9 cellular contexts compared by ENCODE assay signal in genomic region chr16:80540516-80541305, GRCh38.
DNase-seq lines count a peak whose midpoint lies in the region; ATAC-seq lines count a peak whose summit lies in the region.
"Had no signal": no experiment of that assay in that cellular context is flagged by ENCODE, and none has a peak within 500 bp of the region (broad histone marks: within the 10 kb centered on the region; RNA-seq: fewer than 3 reads in every experiment).

Gene DYNLRB2, plus strand, starts transcription at chr16:80540993. Its CDS starts 84 bp downstream, at chr16:80541077.

- peaks cover 2% of the 10 kb centered on the region for H3K9me3 Mint-ChIP-seq in memory B cell

- DNase-seq in AG08396 (ENCODE audit: low spot score) (peak; percentile 95), NCI-H526 (lab: John Stamatoyannopoulos, UW) (peak; percentile 76 to 90), memory B cell (ENCODE audit: low spot score in 2 of 2) (peak; percentile 84 to 91)
- peak; percentile 64 for DNase-seq in activated CD8-positive, alpha-beta memory T cell treated with anti-CD3 and anti-CD28 coated beads, Interleukin-2, amount 50 U/mL, for 1 hour (ENCODE audit: extremely low read depth)
- peak; percentile 80 to 86 (median 82) for DNase-seq in stimulated activated CD4-positive, alpha-beta T cell treated with anti-CD3 and anti-CD28 coated beads, TNF-alpha, amount 100 ng/mL, for 48 hours (ENCODE audit: low read depth in 3 of 3)

- H3K9me3 ChIP-seq in endocrine pancreas (ENCODE audit: control insufficient read depth, low read length) = no peaks in the 10 kb centered on the region

- H3K4me3 ChIP-seq in endocrine pancreas (ENCODE audit: control insufficient read depth, insufficient read depth, low read length) = peak within 1 kb of the TSS; percentile 44

- H3K4me3 Mint-ChIP-seq in memory B cell = peak within 1 kb of the TSS; percentile 93

- no peaks in the 10 kb centered on the region for H3K36me3 ChIP-seq in endocrine pancreas (ENCODE audit: control insufficient read depth, insufficient read depth, low read length)

- no peaks in the 10 kb centered on the region for H3K27me3 ChIP-seq in endocrine pancreas (ENCODE audit: control insufficient read depth, insufficient read depth, low read length)

- H3K36me3 Mint-ChIP-seq in memory B cell = no peaks in the 10 kb centered on the region

- peaks cover 4% of the 10 kb centered on the region for H3K27me3 Mint-ChIP-seq in memory B cell

- no peaks in the 10 kb centered on the region for H3K4me1 ChIP-seq in endocrine pancreas (ENCODE audit: control insufficient read depth, insufficient read depth, low read length)

- ATAC-seq in GM19025 (IDR thresholded peaks at IDR 0.05; ENCODE audit: low read depth, unreplicated experiment) (peak; percentile 95), HG03354 (IDR thresholded peaks at IDR 0.05; ENCODE audit: poor library complexity, severe bottlenecking, unreplicated experiment) (peak; percentile 98), memory B cell (ENCODE audit: low read depth) (peak; percentile 96)
- ATAC-seq: HCT116 had no signal

- H3K9ac ChIP-seq in endocrine pancreas (ENCODE audit: control insufficient read depth, insufficient read depth, low read length) = peak within 1 kb of the TSS; percentile 50

- H3K27ac Mint-ChIP-seq in memory B cell = peak within 1 kb of the TSS; percentile 97

- peaks cover 10% of the 10 kb centered on the region for H3K4me1 Mint-ChIP-seq in memory B cell

Comparison
In these comparisons a context has a peak if more than half of its experiments do, and no peak if none do; other contexts are left out.
1. Peak in every context shown above with its lines: DNase-seq, ATAC-seq and H3K4me3 ChIP-seq.